Comparison of ENCODE assay signal across 8 cellular contexts in genomic region chr3:137032465-137033120, GRCh38.
DNase-seq lines count a peak whose midpoint lies in the region; ATAC-seq and TF ChIP-seq lines count a peak whose summit lies in the region.

No MANE protein-coding gene starts in this region.

- H3K4me3 Mint-ChIP-seq in activated CD4-positive, alpha-beta memory T cell treated with anti-CD3 and anti-CD28 coated beads for 36 hours, result peak overlapping the region; percentile 19

- ATAC-seq in GM19035 (IDR thresholded peaks at IDR 0.05; ENCODE audit: unreplicated experiment) (peak; percentile 90), HG03354 (IDR thresholded peaks at IDR 0.05; ENCODE audit: poor library complexity, severe bottlenecking, unreplicated experiment) (peak; percentile 89)

- TF ChIP-seq CTCF in AG10803 (conservative IDR thresholded peaks at IDR 0.05; ENCODE audit: low read length), result peak; percentile 98

- no peaks in the 10 kb centered on the region for H3K36me3 Mint-ChIP-seq in activated CD4-positive, alpha-beta memory T cell treated with anti-CD3 and anti-CD28 coated beads for 36 hours

- no peak overlapping the region for H3K27ac Mint-ChIP-seq in activated CD4-positive, alpha-beta memory T cell treated with anti-CD3 and anti-CD28 coated beads for 36 hours

- POLR2A ChIA-PET in activated CD4-positive, alpha-beta memory T cell treated with anti-CD3 and anti-CD28 coated beads for 36 hours (lab: Charles Lee), result no interaction called here

- DNase-seq in AG10803 (ENCODE audit: low read depth) (peak; percentile 75), NCI-H526 (lab: John Stamatoyannopoulos, UW) (peak; percentile 71 to 95), lung microvascular endothelial cell (ENCODE audit: low read depth in 2 of 2) (peak; percentile 81 to 82)
- DNase-seq in activated CD4-positive, alpha-beta memory T cell treated with anti-CD3 and anti-CD28 coated beads for 36 hours, result peak; percentile 86
- DNase-seq in effector CD4-positive, alpha-beta T cell, result peak; percentile 70
- peak; percentile 61 to 82 (median 62) for DNase-seq in stimulated activated CD4-positive, alpha-beta T cell treated with anti-CD3 and anti-CD28 coated beads, TNF-alpha, amount 100 ng/mL, for 48 hours (ENCODE audit: low read depth in 3 of 3)

- CTCF ChIA-PET in activated CD4-positive, alpha-beta memory T cell treated with anti-CD3 and anti-CD28 coated beads for 36 hours (lab: Charles Lee), result interaction anchor here (0.5 to 2.4 kb wide), 28 partner anchors 10 to 958 kb away, joined by 3 to 18 read pairs (median 4); partner anchors contain the start of gene STAG1

- intact Hi-C loops in activated CD4-positive, alpha-beta memory T cell treated with anti-CD3 and anti-CD28 coated beads for 36 hours (cut with micrococcal nuclease), result loop anchor here (1.0 to 5.0 kb wide), 2 partner anchors 73 to 955 kb away; no protein-coding TSS in a partner anchor

- peaks cover 22% of the 10 kb centered on the region for H3K27me3 Mint-ChIP-seq in activated CD4-positive, alpha-beta memory T cell treated with anti-CD3 and anti-CD28 coated beads for 36 hours

- peaks cover 8% of the 10 kb centered on the region for H3K4me1 Mint-ChIP-seq in activated CD4-positive, alpha-beta memory T cell treated with anti-CD3 and anti-CD28 coated beads for 36 hours (ENCODE audit: low read depth)

- H3K4me3 ChIP-seq in AG10803 (ENCODE audit: low read length), result peak overlapping the region; percentile 55

- H3K9me3 Mint-ChIP-seq in activated CD4-positive, alpha-beta memory T cell treated with anti-CD3 and anti-CD28 coated beads for 36 hours, result no peaks in the 10 kb centered on the region

Comparison
In these comparisons a context has a peak if more than half of its experiments do, and no peak if none do; other contexts are left out.
1. Peak in every context shown above with its lines: DNase-seq, ATAC-seq and H3K4me3 ChIP-seq.